ENCODE assay signal across 13 cellular contexts in the genomic region with DNA sequence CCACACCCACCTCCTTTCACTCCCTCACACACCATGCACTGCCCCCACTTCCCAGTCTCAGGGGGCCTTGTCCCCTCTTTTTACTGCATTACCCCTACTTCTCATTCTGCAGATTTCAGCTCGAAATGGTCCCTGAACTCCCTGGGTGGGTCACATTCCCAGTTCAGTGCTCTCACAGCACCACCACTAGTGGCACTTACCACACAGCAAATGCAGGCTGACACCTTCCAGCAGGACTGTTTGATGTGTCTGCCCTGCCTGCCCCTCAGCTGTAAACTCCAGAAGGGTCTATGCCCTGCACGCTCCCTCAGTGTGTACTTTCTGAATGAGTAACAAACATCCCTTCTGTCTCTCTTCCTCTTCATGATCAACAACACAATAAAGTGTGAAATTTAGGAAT. TPM values are rescaled to one million over a fixed set of nuclear protein-coding genes. Genes with fewer than 3 reads are reported as not detected.
DNase-seq lines count a peak whose midpoint lies in the region; ATAC-seq, FAIRE-seq and TF ChIP-seq lines count a peak whose summit lies in the region.
"Had no signal": no experiment of that assay in that cellular context is flagged by ENCODE, and none has a peak within 500 bp of the region (broad histone marks: within the 10 kb centered on the region; RNA-seq: fewer than 3 reads in every experiment).

No MANE protein-coding gene starts in this region.

- H3K4me3 ChIP-seq in endothelial cell of umbilical vein (replicated peaks in 1 of 3; ENCODE audit: insufficient read depth in 1 of 3, low read depth in 1 of 3, low read length in 3 of 3) = no peak overlapping the region
- H3K4me3 ChIP-seq in skeletal muscle satellite cell (ENCODE audit: low read length) = no peak overlapping the region
- H3K4me3 ChIP-seq: pancreas, upper lobe of left lung had no signal

- no TSS peak for BruUV-seq in endothelial cell of umbilical vein (replicated peaks; lab: Mats Ljungman, UMichigan)

- H3K9me1 ChIP-seq in endothelial cell of umbilical vein (replicated peaks; ENCODE audit: control insufficient read depth, extremely low read depth, insufficient read depth, low read length) = no peaks in the 10 kb centered on the region

- H3K27ac ChIP-seq in endothelial cell of umbilical vein (ENCODE audit: insufficient read depth, low read depth, low read length) = no peak overlapping the region
- H3K27ac ChIP-seq: pancreas had no signal

- CTCF ChIA-PET in activated CD8-positive, alpha-beta T cell treated with anti-CD3 and anti-CD28 coated beads for 36 hours (lab: Charles Lee) = interaction anchor here (2.3 to 8.5 kb wide), 2 partner anchors 18 to 51 kb away, joined by 5 to 67 read pairs; no protein-coding TSS in a partner anchor
- CTCF ChIA-PET in endothelial cell of umbilical vein (lab: Charles Lee) = interaction anchor here (0.6 kb wide), 1 partner anchor 309 kb away, joined by 3 read pairs; no protein-coding TSS in a partner anchor

- peak; percentile 8 for FAIRE-seq in endothelial cell of umbilical vein (lab: Jason Lieb, UNC)
- FAIRE-seq: pancreas had no signal

- H3K27me3 Mint-ChIP-seq in activated CD8-positive, alpha-beta T cell treated with anti-CD3 and anti-CD28 coated beads for 36 hours = no peaks in the 10 kb centered on the region
- H3K27me3 Mint-ChIP-seq in endothelial cell (ENCODE audit: unreplicated experiment) = peaks cover 5% of the 10 kb centered on the region

- H3K27me3 ChIP-seq in endothelial cell of umbilical vein (ENCODE audit: control insufficient read depth in 2 of 2, insufficient read depth in 2 of 2, low read length in 2 of 2) (no peaks in the 10 kb centered on the region), skeletal muscle satellite cell (ENCODE audit: control insufficient read depth, insufficient read depth, low read length) (no peaks in the 10 kb centered on the region)
- H3K27me3 ChIP-seq: pancreas, upper lobe of left lung had no signal

- H3K9ac ChIP-seq in endothelial cell of umbilical vein (replicated peaks; ENCODE audit: extremely low read depth, insufficient read depth, low read length) (no peak overlapping the region), skeletal muscle satellite cell (ENCODE audit: low read depth, low read length) (no peak overlapping the region)

- POLR2A ChIA-PET in activated CD8-positive, alpha-beta T cell treated with anti-CD3 and anti-CD28 coated beads for 36 hours (lab: Charles Lee) = interaction anchor here (1.2 to 9.9 kb wide), 5 partner anchors 10 to 152 kb away, joined by 3 to 112 read pairs (median 5); a partner anchor contains a TSS
- POLR2A ChIA-PET in endothelial cell of umbilical vein (lab: Charles Lee) = no interaction called here

- H3K36me3 Mint-ChIP-seq in activated CD8-positive, alpha-beta T cell treated with anti-CD3 and anti-CD28 coated beads for 36 hours (ENCODE audit: low read depth) = peaks cover 49% of the 10 kb centered on the region
- H3K36me3 Mint-ChIP-seq in endothelial cell (ENCODE audit: low read depth, unreplicated experiment) = peaks cover 26% of the 10 kb centered on the region

- H3K36me3 ChIP-seq in endothelial cell of umbilical vein (ENCODE audit: control insufficient read depth in 2 of 2, extremely low read depth in 1 of 2, insufficient read depth in 2 of 2, low read length in 2 of 2) (peaks cover 3 to 9% of the 10 kb centered on the region in 2 experiments), skeletal muscle satellite cell (ENCODE audit: insufficient read depth, low read length) (peaks cover 46% of the 10 kb centered on the region)
- H3K36me3 ChIP-seq: pancreas had no signal

- peak; percentile 54 for DNase-seq in activated CD8-positive, alpha-beta memory T cell treated with anti-CD3 and anti-CD28 coated beads for 24 hours
- no peak for DNase-seq in activated CD8-positive, alpha-beta memory T cell treated with anti-CD3 and anti-CD28 coated beads, Interleukin-2, amount 50 U/mL, for 4 hours
- DNase-seq in activated CD8-positive, alpha-beta T cell treated with anti-CD3 and anti-CD28 coated beads for 36 hours = no peak
- DNase-seq in endothelial cell of umbilical vein (ENCODE audit: low read depth, low spot score) (no peak), dermis blood vessel endothelial cell (no peak), endothelial cell (ENCODE audit: low spot score) (no peak)
- DNase-seq: activated CD4-positive, alpha-beta T cell treated with anti-CD3 and anti-CD28 coated beads, Interleukin-2, amount 50 U/mL, for 1 hour; amygdala; NCI-H226; pancreas had no signal

- H2AFZ ChIP-seq in endothelial cell of umbilical vein (ENCODE audit: low read depth, low read length) = no peak overlapping the region

- intact Hi-C loops in activated CD8-positive, alpha-beta T cell treated with anti-CD3 and anti-CD28 coated beads for 36 hours (cut with micrococcal nuclease) = no loop called here
- intact Hi-C loops in endothelial cell of umbilical vein (cut with micrococcal nuclease) = loop anchor here (5.0 kb wide), 1 partner anchor 83 kb away; no protein-coding TSS in a partner anchor

- peak overlapping the region; percentile 44 for H3K4me3 Mint-ChIP-seq in activated CD8-positive, alpha-beta T cell treated with anti-CD3 and anti-CD28 coated beads for 36 hours
- no peak overlapping the region for H3K4me3 Mint-ChIP-seq in endothelial cell (ENCODE audit: unreplicated experiment)

- H4K20me1 ChIP-seq in endothelial cell of umbilical vein (replicated peaks; ENCODE audit: control insufficient read depth, extremely low read depth, insufficient read depth, low read length) = no peaks in the 10 kb centered on the region

- H3K27ac Mint-ChIP-seq in activated CD8-positive, alpha-beta T cell treated with anti-CD3 and anti-CD28 coated beads for 36 hours = peak overlapping the region; percentile 81
- H3K27ac Mint-ChIP-seq in endothelial cell (ENCODE audit: unreplicated experiment) = no peak overlapping the region

- H3K79me2 ChIP-seq in endothelial cell of umbilical vein (ENCODE audit: control insufficient read depth, insufficient read depth, low read length) = peaks cover 51% of the 10 kb centered on the region

- peaks cover 28% of the 10 kb centered on the region for H3K4me1 ChIP-seq in endothelial cell of umbilical vein (ENCODE audit: control insufficient read depth, extremely low read depth, insufficient read depth, low read length)
- H3K4me1 ChIP-seq in skeletal muscle satellite cell (ENCODE audit: control insufficient read depth, insufficient read depth, low read length) = peaks cover 36% of the 10 kb centered on the region

- H3K4me2 ChIP-seq in endothelial cell of umbilical vein (ENCODE audit: insufficient read depth, low read length) = no peak overlapping the region
- H3K4me2 ChIP-seq in skeletal muscle satellite cell (ENCODE audit: low read length) = peak overlapping the region; percentile 36

- H3K9me3 ChIP-seq in endothelial cell of umbilical vein (replicated peaks; ENCODE audit: control insufficient read depth, insufficient read depth, low read length) = no peaks in the 10 kb centered on the region
- no peaks in the 10 kb centered on the region for H3K9me3 ChIP-seq in skeletal muscle satellite cell (replicated peaks; ENCODE audit: low read length)
- H3K9me3 ChIP-seq: pancreas, upper lobe of left lung had no signal

- H3K9me3 Mint-ChIP-seq in activated CD8-positive, alpha-beta T cell treated with anti-CD3 and anti-CD28 coated beads for 36 hours = no peaks in the 10 kb centered on the region
- H3K9me3 Mint-ChIP-seq in endothelial cell (ENCODE audit: unreplicated experiment) = no peaks in the 10 kb centered on the region

- TF ChIP-seq POLR2A in endothelial cell of umbilical vein (IDR thresholded peaks at IDR 0.05; ENCODE audit: low read depth, low read length) = no peak

- dilution Hi-C loops in endothelial cell of umbilical vein (cut with MboI; ENCODE audit: extremely low pct_ligation_motif_present, low sequenced_read_pairs) = no loop called here

- H3K4me1 Mint-ChIP-seq in activated CD8-positive, alpha-beta T cell treated with anti-CD3 and anti-CD28 coated beads for 36 hours (ENCODE audit: low read depth) = peaks cover 66% of the 10 kb centered on the region
- peaks cover 7% of the 10 kb centered on the region for H3K4me1 Mint-ChIP-seq in endothelial cell (ENCODE audit: unreplicated experiment)

- no peak for TF ChIP-seq CTCF in activated CD8-positive, alpha-beta T cell treated with anti-CD3 and anti-CD28 coated beads for 36 hours (IDR thresholded peaks at IDR 0.05)
- TF ChIP-seq CTCF in endothelial cell of umbilical vein (IDR thresholded peaks at IDR 0.05; ENCODE audit: extremely low read depth in 1 of 2, insufficient read depth in 1 of 2, low read depth in 1 of 2, low read length in 2 of 2) (no peak), endothelial cell (IDR thresholded peaks at IDR 0.05; ENCODE audit: unreplicated experiment) (no peak)

- no peak for ATAC-seq in activated CD8-positive, alpha-beta T cell treated with anti-CD3 and anti-CD28 coated beads for 36 hours
- no peak for ATAC-seq in HG02798 (IDR thresholded peaks at IDR 0.05; ENCODE audit: poor library complexity, unreplicated experiment)
- ATAC-seq: pancreas had no signal

RNA-seq across cellular contexts. Expression of a gene that starts 4.0 kb away (rescaled TPM):
- total RNA-seq in activated CD8-positive, alpha-beta T cell treated with anti-CD3 and anti-CD28 coated beads for 36 hours = 10 to 100 TPM; 94.3 to 98.3 TPM
- 162 TPM in 2 replicates for total RNA-seq in endothelial cell of umbilical vein
- 267 and 300 TPM in 2 replicates for polyA plus RNA-seq in endothelial cell of umbilical vein
- 289 and 303 TPM in 2 replicates for polyA plus RNA-seq in endothelial cell of umbilical vein (2011; cell fraction: cytosol; rRNA removed)
- 146 and 154 TPM in 2 replicates for polyA plus RNA-seq in endothelial cell of umbilical vein (2011; cell fraction: nucleus; rRNA removed)
- 312 and 357 TPM in 2 replicates for polyA plus RNA-seq in endothelial cell of umbilical vein (2012)
- polyA minus RNA-seq in endothelial cell of umbilical vein = 129 and 139 TPM in 2 replicates
- polyA minus RNA-seq in endothelial cell of umbilical vein (2011; cell fraction: cytosol; rRNA and poly(A)+ RNA removed) = 25.2 TPM
- polyA minus RNA-seq in endothelial cell of umbilical vein (2011; cell fraction: nucleus; rRNA and poly(A)+ RNA removed) = 23.7 and 37.8 TPM in 2 replicates
- total RNA-seq in skeletal muscle satellite cell (2012; rRNA removed) = 66.9 and 70.3 TPM in 2 replicates
- 68.1 and 80.2 TPM in 2 replicates for total RNA-seq in dermis blood vessel endothelial cell
- total RNA-seq in endothelial cell (ENCODE audit: unreplicated experiment) = 115 TPM

RNA-seq across cellular contexts. Expression of a gene that starts 9.3 kb away (rescaled TPM):
- total RNA-seq in activated CD8-positive, alpha-beta T cell treated with anti-CD3 and anti-CD28 coated beads for 36 hours = 100 to 1,000 TPM; 151 to 163 TPM
- total RNA-seq in endothelial cell of umbilical vein (0.74 and 0.77 TPM in 2 replicates), dermis blood vessel endothelial cell (0.70 and 0.85 TPM in 2 replicates), endothelial cell (ENCODE audit: unreplicated experiment) (0.77 TPM)
- polyA plus RNA-seq in endothelial cell of umbilical vein = 0.46 and 0.59 TPM in 2 replicates
- 0.61 and 0.66 TPM in 2 replicates for polyA plus RNA-seq in endothelial cell of umbilical vein (2011; cell fraction: cytosol; rRNA removed)
- polyA plus RNA-seq in endothelial cell of umbilical vein (2011; cell fraction: nucleus; rRNA removed) = 0.63 and 0.97 TPM in 2 replicates
- polyA plus RNA-seq in endothelial cell of umbilical vein (2012) = 0.82 and 1.1 TPM in 2 replicates
- polyA minus RNA-seq in endothelial cell of umbilical vein = 0.23 and 0.58 TPM in 2 replicates
- polyA minus RNA-seq in endothelial cell of umbilical vein (2011; cell fraction: cytosol; rRNA and poly(A)+ RNA removed) = 0.41 TPM
- 0.24 and 0.29 TPM in 2 replicates for polyA minus RNA-seq in endothelial cell of umbilical vein (2011; cell fraction: nucleus; rRNA and poly(A)+ RNA removed)
- total RNA-seq in skeletal muscle satellite cell (2012; rRNA removed) = 3.0 and 4.2 TPM in 2 replicates

Comparison
In these comparisons a context has a peak if more than half of its experiments do, and no peak if none do; other contexts are left out.
1. RNA of a gene that starts 9.3 kb away (total RNA-seq): 151 to 163 TPM in activated CD8-positive, alpha-beta T cell treated with anti-CD3 and anti-CD28 coated beads for 36 hours; 0.70 to 0.85 TPM in dermis blood vessel endothelial cell, 0.74 to 0.77 TPM in endothelial cell of umbilical vein and 0.77 TPM in endothelial cell (single experiment); every median in the first group is over 10 times any median in the second.